In the genomic region with DNA sequence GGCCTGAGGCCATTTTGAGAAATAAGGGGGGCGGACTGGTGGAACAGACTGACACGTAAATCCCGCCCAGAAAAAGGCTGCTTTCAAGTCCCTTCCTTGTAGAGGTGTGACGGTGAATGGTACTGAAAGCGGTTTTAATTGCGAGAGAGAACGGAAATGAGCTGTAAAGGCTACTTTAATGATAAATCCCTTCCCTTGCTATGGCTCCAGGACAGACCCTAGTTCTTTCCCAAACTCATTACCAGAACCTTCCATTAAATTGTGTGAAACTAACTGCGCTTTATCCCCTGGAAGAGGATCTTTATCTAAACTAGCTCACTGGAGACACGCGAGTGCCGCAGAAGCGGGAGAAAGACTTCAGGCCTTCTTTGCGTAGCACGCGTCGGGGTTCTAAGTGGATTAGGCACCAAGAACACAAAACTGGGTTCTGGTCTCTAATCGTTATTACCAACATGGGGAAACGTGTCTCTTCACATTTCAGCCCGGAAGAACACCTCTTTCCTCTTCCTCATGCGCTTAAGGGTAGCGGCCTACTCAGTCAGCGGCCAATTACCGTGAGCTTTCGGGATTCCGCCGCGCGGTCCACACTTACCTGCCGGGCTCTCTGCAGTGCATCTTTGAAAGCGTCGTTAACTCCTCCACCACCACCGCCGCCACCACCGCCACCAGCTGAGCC, we compare ENCODE assay signal across 1 cellular context.
TF ChIP-seq lines count a peak whose summit lies in the region.

No MANE protein-coding gene starts in this region.

TF ChIP-seq in K562, 482 proteins besides CTCF, POLR2A, EP300 and RAD21 (continued from another document and continues in another):
- TF ChIP-seq, protein P1, sequence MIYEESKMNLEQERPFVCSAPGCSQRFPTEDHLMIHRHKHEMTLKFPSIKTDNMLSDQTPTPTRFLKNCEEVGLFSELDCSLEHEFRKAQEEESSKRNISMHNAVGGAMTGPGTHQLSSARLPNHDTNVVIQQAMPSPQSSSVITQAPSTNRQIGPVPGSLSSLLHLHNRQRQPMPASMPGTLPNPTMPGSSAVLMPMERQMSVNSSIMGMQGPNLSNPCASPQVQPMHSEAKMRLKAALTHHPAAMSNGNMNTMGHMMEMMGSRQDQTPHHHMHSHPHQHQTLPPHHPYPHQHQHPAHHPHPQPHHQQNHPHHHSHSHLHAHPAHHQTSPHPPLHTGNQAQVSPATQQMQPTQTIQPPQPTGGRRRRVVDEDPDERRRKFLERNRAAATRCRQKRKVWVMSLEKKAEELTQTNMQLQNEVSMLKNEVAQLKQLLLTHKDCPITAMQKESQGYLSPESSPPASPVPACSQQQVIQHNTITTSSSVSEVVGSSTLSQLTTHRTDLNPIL (CRISPR knock-in tag; IDR thresholded peaks at IDR 0.05): no peak
- TF ChIP-seq, protein P2, sequence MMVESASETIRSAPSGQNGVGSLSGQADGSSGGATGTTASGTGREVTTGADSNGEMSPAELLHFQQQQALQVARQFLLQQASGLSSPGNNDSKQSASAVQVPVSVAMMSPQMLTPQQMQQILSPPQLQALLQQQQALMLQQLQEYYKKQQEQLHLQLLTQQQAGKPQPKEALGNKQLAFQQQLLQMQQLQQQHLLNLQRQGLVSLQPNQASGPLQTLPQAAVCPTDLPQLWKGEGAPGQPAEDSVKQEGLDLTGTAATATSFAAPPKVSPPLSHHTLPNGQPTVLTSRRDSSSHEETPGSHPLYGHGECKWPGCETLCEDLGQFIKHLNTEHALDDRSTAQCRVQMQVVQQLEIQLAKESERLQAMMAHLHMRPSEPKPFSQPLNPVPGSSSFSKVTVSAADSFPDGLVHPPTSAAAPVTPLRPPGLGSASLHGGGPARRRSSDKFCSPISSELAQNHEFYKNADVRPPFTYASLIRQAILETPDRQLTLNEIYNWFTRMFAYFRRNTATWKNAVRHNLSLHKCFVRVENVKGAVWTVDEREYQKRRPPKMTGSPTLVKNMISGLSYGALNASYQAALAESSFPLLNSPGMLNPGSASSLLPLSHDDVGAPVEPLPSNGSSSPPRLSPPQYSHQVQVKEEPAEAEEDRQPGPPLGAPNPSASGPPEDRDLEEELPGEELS (CRISPR knock-in tag; IDR thresholded peaks at IDR 0.05; ENCODE audit: borderline replicate concordance): no peak
- TF ChIP-seq FOXK1 (CRISPR knock-in tag; IDR thresholded peaks at IDR 0.05; ENCODE audit: borderline replicate concordance) (no peak), ZC3H11A (IDR thresholded peaks at IDR 0.05; ENCODE audit: low read depth, low read length) (no peak), TAF1 (IDR thresholded peaks at IDR 0.05; ENCODE audit: control insufficient read depth, extremely low read depth, insufficient read depth, low read length, severe bottlenecking) (peak; percentile 84), HNRNPL (IDR thresholded peaks at IDR 0.05; ENCODE audit: low read depth, low read length) (no peak), KAT2B (IDR thresholded peaks at IDR 0.05; ENCODE audit: low read depth, low read length) (no peak), CEBPB (tag; IDR thresholded peaks at IDR 0.05) (no peak), RBM25 (IDR thresholded peaks at IDR 0.05; ENCODE audit: low read depth, low read length, severe bottlenecking) (no peak), PTRF (tag; IDR thresholded peaks at IDR 0.05) (no peak), RNF2 (IDR thresholded peaks at IDR 0.05) (0 out of 2 replicates have a peak, but pooled peaks have one; percentile 2), GATAD2A (IDR thresholded peaks at IDR 0.05) (no peak), FUS (optimal IDR thresholded peaks at IDR 0.05; ENCODE audit: low read depth, low read length) (no peak), FOXA3 (CRISPR knock-in tag; conservative IDR thresholded peaks at IDR 0.05 in 1 of 2, IDR thresholded peaks at IDR 0.05 in 1 of 2) (no peak), CBX8 (IDR thresholded peaks at IDR 0.05; ENCODE audit: borderline replicate concordance, extremely low read depth, low read depth, low read length, poor library complexity, severe bottlenecking) (no peak), FOXP1 (CRISPR knock-in tag; IDR thresholded peaks at IDR 0.05) (no peak; the same call in 1 of the 2 replicates), MYC (IDR thresholded peaks at IDR 0.05; ENCODE audit: low read depth, low read length) (no peak), MYC (CRISPR knock-in tag; IDR thresholded peaks at IDR 0.05; ENCODE audit: borderline replicate concordance, low read depth) (peak; percentile 82; the same call in 1 of the 2 replicates), NFE2 (IDR thresholded peaks at IDR 0.05; ENCODE audit: low read depth) (no peak)
- TF ChIP-seq, protein P3, sequence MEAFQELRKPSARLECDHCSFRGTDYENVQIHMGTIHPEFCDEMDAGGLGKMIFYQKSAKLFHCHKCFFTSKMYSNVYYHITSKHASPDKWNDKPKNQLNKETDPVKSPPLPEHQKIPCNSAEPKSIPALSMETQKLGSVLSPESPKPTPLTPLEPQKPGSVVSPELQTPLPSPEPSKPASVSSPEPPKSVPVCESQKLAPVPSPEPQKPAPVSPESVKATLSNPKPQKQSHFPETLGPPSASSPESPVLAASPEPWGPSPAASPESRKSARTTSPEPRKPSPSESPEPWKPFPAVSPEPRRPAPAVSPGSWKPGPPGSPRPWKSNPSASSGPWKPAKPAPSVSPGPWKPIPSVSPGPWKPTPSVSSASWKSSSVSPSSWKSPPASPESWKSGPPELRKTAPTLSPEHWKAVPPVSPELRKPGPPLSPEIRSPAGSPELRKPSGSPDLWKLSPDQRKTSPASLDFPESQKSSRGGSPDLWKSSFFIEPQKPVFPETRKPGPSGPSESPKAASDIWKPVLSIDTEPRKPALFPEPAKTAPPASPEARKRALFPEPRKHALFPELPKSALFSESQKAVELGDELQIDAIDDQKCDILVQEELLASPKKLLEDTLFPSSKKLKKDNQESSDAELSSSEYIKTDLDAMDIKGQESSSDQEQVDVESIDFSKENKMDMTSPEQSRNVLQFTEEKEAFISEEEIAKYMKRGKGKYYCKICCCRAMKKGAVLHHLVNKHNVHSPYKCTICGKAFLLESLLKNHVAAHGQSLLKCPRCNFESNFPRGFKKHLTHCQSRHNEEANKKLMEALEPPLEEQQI (IDR thresholded peaks at IDR 0.05): no peak
- TF ChIP-seq, protein P4, sequence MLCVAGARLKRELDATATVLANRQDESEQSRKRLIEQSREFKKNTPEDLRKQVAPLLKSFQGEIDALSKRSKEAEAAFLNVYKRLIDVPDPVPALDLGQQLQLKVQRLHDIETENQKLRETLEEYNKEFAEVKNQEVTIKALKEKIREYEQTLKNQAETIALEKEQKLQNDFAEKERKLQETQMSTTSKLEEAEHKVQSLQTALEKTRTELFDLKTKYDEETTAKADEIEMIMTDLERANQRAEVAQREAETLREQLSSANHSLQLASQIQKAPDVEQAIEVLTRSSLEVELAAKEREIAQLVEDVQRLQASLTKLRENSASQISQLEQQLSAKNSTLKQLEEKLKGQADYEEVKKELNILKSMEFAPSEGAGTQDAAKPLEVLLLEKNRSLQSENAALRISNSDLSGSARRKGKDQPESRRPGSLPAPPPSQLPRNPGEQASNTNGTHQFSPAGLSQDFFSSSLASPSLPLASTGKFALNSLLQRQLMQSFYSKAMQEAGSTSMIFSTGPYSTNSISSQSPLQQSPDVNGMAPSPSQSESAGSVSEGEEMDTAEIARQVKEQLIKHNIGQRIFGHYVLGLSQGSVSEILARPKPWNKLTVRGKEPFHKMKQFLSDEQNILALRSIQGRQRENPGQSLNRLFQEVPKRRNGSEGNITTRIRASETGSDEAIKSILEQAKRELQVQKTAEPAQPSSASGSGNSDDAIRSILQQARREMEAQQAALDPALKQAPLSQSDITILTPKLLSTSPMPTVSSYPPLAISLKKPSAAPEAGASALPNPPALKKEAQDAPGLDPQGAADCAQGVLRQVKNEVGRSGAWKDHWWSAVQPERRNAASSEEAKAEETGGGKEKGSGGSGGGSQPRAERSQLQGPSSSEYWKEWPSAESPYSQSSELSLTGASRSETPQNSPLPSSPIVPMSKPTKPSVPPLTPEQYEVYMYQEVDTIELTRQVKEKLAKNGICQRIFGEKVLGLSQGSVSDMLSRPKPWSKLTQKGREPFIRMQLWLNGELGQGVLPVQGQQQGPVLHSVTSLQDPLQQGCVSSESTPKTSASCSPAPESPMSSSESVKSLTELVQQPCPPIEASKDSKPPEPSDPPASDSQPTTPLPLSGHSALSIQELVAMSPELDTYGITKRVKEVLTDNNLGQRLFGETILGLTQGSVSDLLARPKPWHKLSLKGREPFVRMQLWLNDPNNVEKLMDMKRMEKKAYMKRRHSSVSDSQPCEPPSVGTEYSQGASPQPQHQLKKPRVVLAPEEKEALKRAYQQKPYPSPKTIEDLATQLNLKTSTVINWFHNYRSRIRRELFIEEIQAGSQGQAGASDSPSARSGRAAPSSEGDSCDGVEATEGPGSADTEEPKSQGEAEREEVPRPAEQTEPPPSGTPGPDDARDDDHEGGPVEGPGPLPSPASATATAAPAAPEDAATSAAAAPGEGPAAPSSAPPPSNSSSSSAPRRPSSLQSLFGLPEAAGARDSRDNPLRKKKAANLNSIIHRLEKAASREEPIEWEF (CRISPR knock-in tag; IDR thresholded peaks at IDR 0.05): no peak
- TF ChIP-seq, protein P5, sequence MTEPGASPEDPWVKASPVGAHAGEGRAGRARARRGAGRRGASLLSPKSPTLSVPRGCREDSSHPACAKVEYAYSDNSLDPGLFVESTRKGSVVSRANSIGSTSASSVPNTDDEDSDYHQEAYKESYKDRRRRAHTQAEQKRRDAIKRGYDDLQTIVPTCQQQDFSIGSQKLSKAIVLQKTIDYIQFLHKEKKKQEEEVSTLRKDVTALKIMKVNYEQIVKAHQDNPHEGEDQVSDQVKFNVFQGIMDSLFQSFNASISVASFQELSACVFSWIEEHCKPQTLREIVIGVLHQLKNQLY (CRISPR knock-in tag; conservative IDR thresholded peaks at IDR 0.05): no peak
- TF ChIP-seq, protein P6, sequence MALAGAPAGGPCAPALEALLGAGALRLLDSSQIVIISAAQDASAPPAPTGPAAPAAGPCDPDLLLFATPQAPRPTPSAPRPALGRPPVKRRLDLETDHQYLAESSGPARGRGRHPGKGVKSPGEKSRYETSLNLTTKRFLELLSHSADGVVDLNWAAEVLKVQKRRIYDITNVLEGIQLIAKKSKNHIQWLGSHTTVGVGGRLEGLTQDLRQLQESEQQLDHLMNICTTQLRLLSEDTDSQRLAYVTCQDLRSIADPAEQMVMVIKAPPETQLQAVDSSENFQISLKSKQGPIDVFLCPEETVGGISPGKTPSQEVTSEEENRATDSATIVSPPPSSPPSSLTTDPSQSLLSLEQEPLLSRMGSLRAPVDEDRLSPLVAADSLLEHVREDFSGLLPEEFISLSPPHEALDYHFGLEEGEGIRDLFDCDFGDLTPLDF (CRISPR knock-in tag; IDR thresholded peaks at IDR 0.05): no peak
- TF ChIP-seq, protein P7, sequence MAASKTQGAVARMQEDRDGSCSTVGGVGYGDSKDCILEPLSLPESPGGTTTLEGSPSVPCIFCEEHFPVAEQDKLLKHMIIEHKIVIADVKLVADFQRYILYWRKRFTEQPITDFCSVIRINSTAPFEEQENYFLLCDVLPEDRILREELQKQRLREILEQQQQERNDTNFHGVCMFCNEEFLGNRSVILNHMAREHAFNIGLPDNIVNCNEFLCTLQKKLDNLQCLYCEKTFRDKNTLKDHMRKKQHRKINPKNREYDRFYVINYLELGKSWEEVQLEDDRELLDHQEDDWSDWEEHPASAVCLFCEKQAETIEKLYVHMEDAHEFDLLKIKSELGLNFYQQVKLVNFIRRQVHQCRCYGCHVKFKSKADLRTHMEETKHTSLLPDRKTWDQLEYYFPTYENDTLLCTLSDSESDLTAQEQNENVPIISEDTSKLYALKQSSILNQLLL (CRISPR knock-in tag; IDR thresholded peaks at IDR 0.05; ENCODE audit: borderline replicate concordance): no peak
- TF ChIP-seq, protein P8, sequence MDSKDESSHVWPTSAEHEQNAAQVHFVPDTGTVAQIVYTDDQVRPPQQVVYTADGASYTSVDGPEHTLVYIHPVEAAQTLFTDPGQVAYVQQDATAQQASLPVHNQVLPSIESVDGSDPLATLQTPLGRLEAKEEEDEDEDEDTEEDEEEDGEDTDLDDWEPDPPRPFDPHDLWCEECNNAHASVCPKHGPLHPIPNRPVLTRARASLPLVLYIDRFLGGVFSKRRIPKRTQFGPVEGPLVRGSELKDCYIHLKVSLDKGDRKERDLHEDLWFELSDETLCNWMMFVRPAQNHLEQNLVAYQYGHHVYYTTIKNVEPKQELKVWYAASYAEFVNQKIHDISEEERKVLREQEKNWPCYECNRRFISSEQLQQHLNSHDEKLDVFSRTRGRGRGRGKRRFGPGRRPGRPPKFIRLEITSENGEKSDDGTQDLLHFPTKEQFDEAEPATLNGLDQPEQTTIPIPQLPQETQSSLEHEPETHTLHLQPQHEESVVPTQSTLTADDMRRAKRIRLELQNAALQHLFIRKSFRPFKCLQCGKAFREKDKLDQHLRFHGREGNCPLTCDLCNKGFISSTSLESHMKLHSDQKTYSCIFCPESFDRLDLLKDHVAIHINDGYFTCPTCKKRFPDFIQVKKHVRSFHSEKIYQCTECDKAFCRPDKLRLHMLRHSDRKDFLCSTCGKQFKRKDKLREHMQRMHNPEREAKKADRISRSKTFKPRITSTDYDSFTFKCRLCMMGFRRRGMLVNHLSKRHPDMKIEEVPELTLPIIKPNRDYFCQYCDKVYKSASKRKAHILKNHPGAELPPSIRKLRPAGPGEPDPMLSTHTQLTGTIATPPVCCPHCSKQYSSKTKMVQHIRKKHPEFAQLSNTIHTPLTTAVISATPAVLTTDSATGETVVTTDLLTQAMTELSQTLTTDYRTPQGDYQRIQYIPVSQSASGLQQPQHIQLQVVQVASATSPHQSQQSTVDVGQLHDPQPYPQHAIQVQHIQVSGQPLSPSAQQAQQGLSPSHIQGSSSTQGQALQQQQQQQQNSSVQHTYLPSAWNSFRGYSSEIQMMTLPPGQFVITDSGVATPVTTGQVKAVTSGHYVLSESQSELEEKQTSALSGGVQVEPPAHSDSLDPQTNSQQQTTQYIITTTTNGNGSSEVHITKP (IDR thresholded peaks at IDR 0.05; ENCODE audit: partially characterized antibody): peak; percentile 67
- TF ChIP-seq, protein P9, sequence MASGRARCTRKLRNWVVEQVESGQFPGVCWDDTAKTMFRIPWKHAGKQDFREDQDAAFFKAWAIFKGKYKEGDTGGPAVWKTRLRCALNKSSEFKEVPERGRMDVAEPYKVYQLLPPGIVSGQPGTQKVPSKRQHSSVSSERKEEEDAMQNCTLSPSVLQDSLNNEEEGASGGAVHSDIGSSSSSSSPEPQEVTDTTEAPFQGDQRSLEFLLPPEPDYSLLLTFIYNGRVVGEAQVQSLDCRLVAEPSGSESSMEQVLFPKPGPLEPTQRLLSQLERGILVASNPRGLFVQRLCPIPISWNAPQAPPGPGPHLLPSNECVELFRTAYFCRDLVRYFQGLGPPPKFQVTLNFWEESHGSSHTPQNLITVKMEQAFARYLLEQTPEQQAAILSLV (tag; IDR thresholded peaks at IDR 0.05): no peak
- TF ChIP-seq, protein P10, sequence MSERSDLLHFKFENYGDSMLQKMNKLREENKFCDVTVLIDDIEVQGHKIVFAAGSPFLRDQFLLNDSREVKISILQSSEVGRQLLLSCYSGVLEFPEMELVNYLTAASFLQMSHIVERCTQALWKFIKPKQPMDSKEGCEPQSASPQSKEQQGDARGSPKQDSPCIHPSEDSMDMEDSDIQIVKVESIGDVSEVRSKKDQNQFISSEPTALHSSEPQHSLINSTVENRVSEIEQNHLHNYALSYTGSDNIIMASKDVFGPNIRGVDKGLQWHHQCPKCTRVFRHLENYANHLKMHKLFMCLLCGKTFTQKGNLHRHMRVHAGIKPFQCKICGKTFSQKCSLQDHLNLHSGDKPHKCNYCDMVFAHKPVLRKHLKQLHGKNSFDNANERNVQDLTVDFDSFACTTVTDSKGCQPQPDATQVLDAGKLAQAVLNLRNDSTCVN (CRISPR knock-in tag; IDR thresholded peaks at IDR 0.05): 0 out of 2 replicates have a peak, but pooled peaks have one; percentile 30
